8 cellular contexts compared by ENCODE assay signal in genomic region chr22:21896951-21897513, GRCh38.
"Had no signal": no experiment of that assay in that cellular context is flagged by ENCODE, and none has a peak within 500 bp of the region (broad histone marks: within the 10 kb centered on the region; RNA-seq: fewer than 3 reads in every experiment).

No MANE protein-coding gene starts in this region.

- DNase-seq: H9, HCEC 1CT, HFFc6 had no signal

- ATAC-seq: GM23338, HepG2 had no signal

- FAIRE-seq: H1, H54, HepG2 had no signal

- H2AFZ ChIP-seq: GM23338 had no signal

- H3K4me2 ChIP-seq: GM23338 had no signal

- H3K27ac ChIP-seq: HL-60 had no signal

- H3K4me3 ChIP-seq: GM23338 had no signal
